ENCODE assay signal across 10 cellular contexts in the genomic region with DNA sequence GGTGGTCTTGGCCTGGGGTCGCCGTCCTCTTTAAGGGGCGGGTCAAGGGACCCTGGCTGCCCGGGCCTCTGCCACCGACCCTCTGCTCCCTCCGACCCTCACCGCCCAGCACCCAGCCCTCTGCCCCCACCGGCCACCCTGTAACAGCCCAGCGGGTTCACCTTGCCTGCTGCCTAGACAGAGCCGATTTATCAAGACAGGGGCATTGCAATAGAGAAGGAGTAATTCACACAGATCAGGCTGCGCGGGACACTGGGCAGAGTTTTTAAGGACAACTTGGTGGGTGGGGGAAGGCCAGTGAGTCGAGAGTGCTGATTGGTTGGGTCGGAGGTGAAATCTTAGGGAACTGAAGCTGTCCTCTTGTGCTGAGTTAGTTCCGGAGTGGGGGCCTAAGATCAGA. TPM values are rescaled to one million over a fixed set of nuclear protein-coding genes. Genes with fewer than 3 reads are reported as not detected.
DNase-seq lines count a peak whose midpoint lies in the region; ATAC-seq, FAIRE-seq and TF ChIP-seq lines count a peak whose summit lies in the region.
"Had no signal": no experiment of that assay in that cellular context is flagged by ENCODE, and none has a peak within 500 bp of the region (broad histone marks: within the 10 kb centered on the region; RNA-seq: fewer than 3 reads in every experiment).

No MANE protein-coding gene starts in this region.

- H3K9me3 Mint-ChIP-seq in CD4-positive, alpha-beta memory T cell = no peaks in the 10 kb centered on the region
- H3K9me3 Mint-ChIP-seq in nephron progenitor cell = no peaks in the 10 kb centered on the region

- H2AFZ ChIP-seq in K562 (ENCODE audit: low read depth, low read length) = peak overlapping the region; percentile 85

- 0 out of 2 replicates have a peak overlapping the region, but pooled peaks have one; percentile 15 for H3K9ac ChIP-seq in HUES64 (ENCODE audit: low read depth, low read length)
- H3K9ac ChIP-seq in K562 (ENCODE audit: insufficient read depth in 1 of 2, low read depth in 2 of 2, low read length in 2 of 2) = peak overlapping the region in 1 of 2 experiments; percentile 19; a peak in 1 of 4 replicates

- TF ChIP-seq CTCF in K562 (IDR thresholded peaks at IDR 0.05 in 2 of 3, conservative IDR thresholded peaks at IDR 0.05 in 1 of 3; ENCODE audit: insufficient read depth in 2 of 3, low read depth in 1 of 3, low read length in 3 of 3) = no peak
- no peak for TF ChIP-seq CTCF in nephron progenitor cell (IDR thresholded peaks at IDR 0.05)
- TF ChIP-seq CTCF in left lung (IDR thresholded peaks at IDR 0.05) = no peak

- no peaks in the 10 kb centered on the region for H3K27me3 ChIP-seq in CD4-positive, alpha-beta memory T cell (ENCODE audit: insufficient read depth, low read length)
- H3K27me3 ChIP-seq in HUES64 (ENCODE audit: insufficient read depth, low read length) (peaks cover 18% of the 10 kb centered on the region), K562 (ENCODE audit: control insufficient read depth in 2 of 2, insufficient read depth in 2 of 2, low read length in 2 of 2) (peaks cover 0 to 5% of the 10 kb centered on the region in 2 experiments; a peak in 3 of 5 replicates), left lung (no peaks in the 10 kb centered on the region)

- TF ChIP-seq POLR2A in K562 (conservative IDR thresholded peaks at IDR 0.05) = no peak

- in situ Hi-C loops in K562 (cut with MboI) = no loop called here

- H3K4me2 ChIP-seq in K562 (ENCODE audit: insufficient read depth, low read length) = peak overlapping the region; percentile 74

- H3K4me3 Mint-ChIP-seq in CD4-positive, alpha-beta memory T cell = peak overlapping the region; percentile 73 to 84 (median 78)
- peak overlapping the region; percentile 82 for H3K4me3 Mint-ChIP-seq in nephron progenitor cell

- DNase-seq in CD4-positive, alpha-beta memory T cell = no peak
- DNase-seq in K562 (ENCODE audit: extremely low read depth in 1 of 4, low spot score in 3 of 4) (peak in 1 of 4 experiments; percentile 37), nephron progenitor cell (no peak), AG08396 (ENCODE audit: low spot score) (no peak), left lung (no peak)
- DNase-seq: GF-D8 had no signal

- FAIRE-seq in K562 (lab: Jason Lieb, UNC) = no peak
- FAIRE-seq: colon had no signal

- peaks cover 28% of the 10 kb centered on the region for H3K4me1 ChIP-seq in CD4-positive, alpha-beta memory T cell (ENCODE audit: insufficient read depth, low read length)
- H3K4me1 ChIP-seq in HUES64 (ENCODE audit: insufficient read depth, low read length) (no peaks in the 10 kb centered on the region), K562 (replicated peaks in 1 of 2; ENCODE audit: control insufficient read depth in 2 of 2, insufficient read depth in 2 of 2, low read length in 2 of 2) (peaks cover 24 to 34% of the 10 kb centered on the region in 2 experiments; a peak in 4 of 5 replicates), left lung (peaks cover 3 to 34% of the 10 kb centered on the region in 2 donors)

- BruUV-seq in K562 (replicated peaks; lab: Mats Ljungman, UMichigan) = no TSS peak

- H3K27me3 Mint-ChIP-seq in CD4-positive, alpha-beta memory T cell = no peaks in the 10 kb centered on the region
- peaks cover 42% of the 10 kb centered on the region for H3K27me3 Mint-ChIP-seq in nephron progenitor cell (ENCODE audit: low read depth, poor library complexity)

- WGBS in HUES64 = 81% methylated on average over 15 of the region's 15 CpGs
- WGBS in K562 (ENCODE audit: insufficient coverage, low coverage, missing lambda C conversion rate) = 33% methylated on average over 15 of the region's 15 CpGs

- no peak overlapping the region for H3K4me3 ChIP-seq in CD4-positive, alpha-beta memory T cell (ENCODE audit: low read length in 2 of 2)
- H3K4me3 ChIP-seq in HUES64 (ENCODE audit: low read length) (peak overlapping the region; percentile 52), K562 (no peak overlapping the region), left lung (no peak overlapping the region)

- no peak for TF ChIP-seq EP300 in K562 (IDR thresholded peaks at IDR 0.05; ENCODE audit: low read length)

- CTCF ChIA-PET in CD4-positive, alpha-beta memory T cell (lab: Charles Lee; ENCODE audit: partially characterized antibody) = no interaction called here
- CTCF ChIA-PET in K562 (lab: Yijun Ruan, JAX; ENCODE audit: low intra/inter-chr PET ratio) = no interaction called here

- peaks cover 16 to 36% (median 18%) of the 10 kb centered on the region in 4 donors for H3K4me1 Mint-ChIP-seq in CD4-positive, alpha-beta memory T cell
- peaks cover 46% of the 10 kb centered on the region for H3K4me1 Mint-ChIP-seq in nephron progenitor cell

- peaks cover 6 to 11% of the 10 kb centered on the region in 2 donors for H3K36me3 Mint-ChIP-seq in CD4-positive, alpha-beta memory T cell
- H3K36me3 Mint-ChIP-seq in nephron progenitor cell (ENCODE audit: low read depth) = no peaks in the 10 kb centered on the region

- no peaks in the 10 kb centered on the region for H4K20me1 ChIP-seq in K562 (replicated peaks; ENCODE audit: control insufficient read depth, insufficient read depth, low read length)

- no peaks in the 10 kb centered on the region for H3K9me1 ChIP-seq in K562 (ENCODE audit: control insufficient read depth, insufficient read depth, low read length)

- no peaks in the 10 kb centered on the region for H3K9me3 ChIP-seq in CD4-positive, alpha-beta memory T cell (ENCODE audit: control insufficient read depth in 1 of 2, low read length in 2 of 2)
- H3K9me3 ChIP-seq in HUES64 (ENCODE audit: insufficient read depth, low read depth, low read length) (no peaks in the 10 kb centered on the region), K562 (replicated peaks; ENCODE audit: control insufficient read depth, insufficient read depth, low read depth, low read length) (no peaks in the 10 kb centered on the region), left lung (no peaks in the 10 kb centered on the region)

- intact Hi-C loops in CD4-positive, alpha-beta memory T cell (cut with micrococcal nuclease) = loop anchor here (2.0 to 10.0 kb wide), 2 partner anchors 343 to 1327 kb away; a partner anchor contains a TSS
- intact Hi-C loops in K562 (cut with micrococcal nuclease) (loop anchor here (10.0 kb wide), 2 partner anchors 313 to 863 kb away; no protein-coding TSS in a partner anchor), left lung (cut with DNase I) (no loop called here)

- no peaks in the 10 kb centered on the region for H3K79me2 ChIP-seq in K562 (ENCODE audit: control insufficient read depth, insufficient read depth, low read length)

- peak overlapping the region in 6 of 7 donors; percentile 71 to 90 (median 82) for H3K27ac Mint-ChIP-seq in CD4-positive, alpha-beta memory T cell
- H3K27ac Mint-ChIP-seq in nephron progenitor cell = no peak overlapping the region

- POLR2A ChIA-PET in CD4-positive, alpha-beta memory T cell (lab: Charles Lee; ENCODE audit: partially characterized antibody) = interaction anchor here (1.6 to 3.6 kb wide), 5 partner anchors 11 to 195 kb away, joined by 4 to 57 read pairs (median 11); a partner anchor contains a TSS
- POLR2A ChIA-PET in K562 (lab: Yijun Ruan, JAX) = no interaction called here

- no peak for TF ChIP-seq RAD21 in K562 (CRISPR knock-in tag; conservative IDR thresholded peaks at IDR 0.05 in 1 of 2, IDR thresholded peaks at IDR 0.05 in 1 of 2)

- H3K36me3 ChIP-seq in CD4-positive, alpha-beta memory T cell (ENCODE audit: insufficient read depth, low read length) = no peaks in the 10 kb centered on the region
- H3K36me3 ChIP-seq in HUES64 (ENCODE audit: insufficient read depth, low read length) (no peaks in the 10 kb centered on the region), K562 (ENCODE audit: control insufficient read depth, insufficient read depth, low read length) (no peaks in the 10 kb centered on the region), left lung (no peaks in the 10 kb centered on the region)

- ATAC-seq in K562 (no peak), GM21737 (IDR thresholded peaks at IDR 0.05; ENCODE audit: unreplicated experiment) (no peak), GM19455 (IDR thresholded peaks at IDR 0.05; ENCODE audit: unreplicated experiment) (no peak), left lung (no peak)

- no peak overlapping the region for H3K27ac ChIP-seq in CD4-positive, alpha-beta memory T cell (ENCODE audit: low read depth, low read length)
- H3K27ac ChIP-seq in HUES64 (ENCODE audit: low read depth, low read length) (no peak overlapping the region), K562 (ENCODE audit: extremely low read depth, low read depth, low read length) (no peak overlapping the region), left lung (no peak overlapping the region)

RNA-seq across cellular contexts. Expression of a gene that starts 0.8 kb away (rescaled TPM):
- 10 to 100 TPM; 18.6 to 19.2 TPM for total RNA-seq in CD4-positive, alpha-beta memory T cell
- polyA plus RNA-seq in CD4-positive, alpha-beta memory T cell = 10 to 100 TPM; 24.9 to 36.0 TPM
- polyA plus RNA-seq in HUES64 (2013, experiment 1 of 2) = 3.0 TPM
- polyA plus RNA-seq in HUES64 (2013, experiment 2 of 2) = 4.1 TPM
- 7.9 and 18.9 TPM in 2 replicates for total RNA-seq in K562 (2011; cell fraction: chromatin; rRNA removed; ENCODE audit: low replicate concordance)
- 18.3 and 25.7 TPM in 2 replicates for total RNA-seq in K562 (2011; cell fraction: nucleolus; rRNA removed)
- total RNA-seq in K562 (2011; cell fraction: nucleoplasm; rRNA removed) = 16.6 and 17.8 TPM in 2 replicates
- total RNA-seq in K562 (2014; rRNA removed) (10.6 and 12.9 TPM in 2 replicates), K562 (2014; rRNA removed; fragmentation: Illumina TruSeq; extraction: Trizol) (9.1 and 10.3 TPM in 2 replicates), K562 (2015; rRNA removed; fragmentation: Illumina TruSeq; extraction: Trizol) (13.3 and 13.8 TPM in 2 replicates), K562 (2021) (13.8 and 14.3 TPM in 2 replicates), left lung (10 to 100 TPM; 21.2 to 22.0 TPM)
- polyA plus RNA-seq in K562 (2011; rRNA removed) (12.0 and 12.8 TPM in 2 replicates), K562 (2014; fragmentation: Illumina TruSeq; extraction: Trizol) (7.7 and 9.4 TPM in 2 replicates), K562 (2014; fragmentation: Nextera tagmentation; extraction: Ambion mirVana) (1 to 10 TPM in 1 of 2 experiments, under 1 TPM in 1; 0.08 to 1.1 TPM), K562 (2014; rRNA removed) (9.7 and 10.1 TPM in 2 replicates)
- 9.7 and 13.6 TPM in 2 replicates for polyA plus RNA-seq in K562 (2011; cell fraction: cytosol; rRNA removed)
- polyA plus RNA-seq in K562 (2011; cell fraction: nucleus; rRNA removed) = 7.2 and 7.7 TPM in 2 replicates
- polyA plus RNA-seq in K562 (2012) = 12.2 and 28.1 TPM in 2 replicates
- polyA minus RNA-seq in K562 (2011; rRNA and poly(A)+ RNA removed) = 13.7 and 15.8 TPM in 2 replicates
- polyA minus RNA-seq in K562 (2011; cell fraction: cytosol; rRNA and poly(A)+ RNA removed) = 9.4 and 9.5 TPM in 2 replicates
- 5.8 and 8.3 TPM in 2 replicates for polyA minus RNA-seq in K562 (2011; cell fraction: nucleus; rRNA and poly(A)+ RNA removed)

RNA-seq across cellular contexts. Expression of a gene that starts 24.5 kb away (rescaled TPM):
- total RNA-seq in CD4-positive, alpha-beta memory T cell = 10 to 100 TPM; 94.4 to 98.6 TPM
- polyA plus RNA-seq in CD4-positive, alpha-beta memory T cell = 100 to 1,000 TPM; 410 to 639 TPM
- 212 TPM for polyA plus RNA-seq in HUES64 (2013, experiment 1 of 2)
- 190 TPM for polyA plus RNA-seq in HUES64 (2013, experiment 2 of 2)
- 79.2 and 130 TPM in 2 replicates for total RNA-seq in K562 (2011; cell fraction: chromatin; rRNA removed; ENCODE audit: low replicate concordance)
- total RNA-seq in K562 (2011; cell fraction: nucleolus; rRNA removed) = 76.4 and 80.7 TPM in 2 replicates
- 109 and 165 TPM in 2 replicates for total RNA-seq in K562 (2011; cell fraction: nucleoplasm; rRNA removed)
- 303 and 359 TPM in 2 replicates for total RNA-seq in K562 (2014; rRNA removed)
- 320 and 326 TPM in 2 replicates for total RNA-seq in K562 (2014; rRNA removed; fragmentation: Illumina TruSeq; extraction: Trizol)
- 273 and 287 TPM in 2 replicates for total RNA-seq in K562 (2015; rRNA removed; fragmentation: Illumina TruSeq; extraction: Trizol)
- total RNA-seq in K562 (2021) = 304 and 329 TPM in 2 replicates
- 540 and 563 TPM in 2 replicates for polyA plus RNA-seq in K562 (2011; rRNA removed)
- 1,462 and 1,579 TPM in 2 replicates for polyA plus RNA-seq in K562 (2011; cell fraction: cytosol; rRNA removed)
- 200 and 270 TPM in 2 replicates for polyA plus RNA-seq in K562 (2011; cell fraction: nucleus; rRNA removed)
- 195 and 484 TPM in 2 replicates for polyA plus RNA-seq in K562 (2012)
- polyA plus RNA-seq in K562 (2014; fragmentation: Illumina TruSeq; extraction: Trizol) = 220 and 292 TPM in 2 replicates
- polyA plus RNA-seq in K562 (2014; fragmentation: Nextera tagmentation; extraction: Ambion mirVana) = 1,000 to 10,000 TPM; 1,937 to 2,075 TPM
- 465 and 510 TPM in 2 replicates for polyA plus RNA-seq in K562 (2014; rRNA removed)
- polyA minus RNA-seq in K562 (2011; rRNA and poly(A)+ RNA removed) = 64.1 and 78.0 TPM in 2 replicates
- polyA minus RNA-seq in K562 (2011; cell fraction: cytosol; rRNA and poly(A)+ RNA removed) = 36.6 and 38.4 TPM in 2 replicates
- 20.3 and 43.4 TPM in 2 replicates for polyA minus RNA-seq in K562 (2011; cell fraction: nucleus; rRNA and poly(A)+ RNA removed)
- 100 to 1,000 TPM; 176 to 242 TPM for total RNA-seq in left lung

RNA-seq across cellular contexts. Expression of a gene that starts 31.4 kb away (rescaled TPM):
- not detected for total RNA-seq in CD4-positive, alpha-beta memory T cell
- polyA plus RNA-seq in CD4-positive, alpha-beta memory T cell = not detected
- polyA plus RNA-seq in HUES64 (2013, experiment 1 of 2) = 9.5 TPM
- polyA plus RNA-seq in HUES64 (2013, experiment 2 of 2) = 12.8 TPM
- not detected in 2 replicates for total RNA-seq in K562 (2011; cell fraction: chromatin; rRNA removed; ENCODE audit: low replicate concordance)
- total RNA-seq in K562 (2011; cell fraction: nucleolus; rRNA removed) = not detected in 2 replicates
- not detected in 2 replicates for total RNA-seq in K562 (2011; cell fraction: nucleoplasm; rRNA removed)
- total RNA-seq in K562 (2014; rRNA removed) (not detected in 2 replicates), K562 (2014; rRNA removed; fragmentation: Illumina TruSeq; extraction: Trizol) (not detected in 2 replicates), K562 (2015; rRNA removed; fragmentation: Illumina TruSeq; extraction: Trizol) (not detected in 2 replicates), K562 (2021) (0.16 TPM in 1 of 2 replicates, not detected in the other), left lung (10 to 100 TPM in 1 of 2 donors, 1 to 10 TPM in 1; 9.3 to 17.4 TPM)
- polyA plus RNA-seq in K562 (2011; rRNA removed) (not detected in 2 replicates), K562 (2014; fragmentation: Illumina TruSeq; extraction: Trizol) (not detected in 2 replicates), K562 (2014; fragmentation: Nextera tagmentation; extraction: Ambion mirVana) (not detected), K562 (2014; rRNA removed) (not detected in 2 replicates)
- not detected in 2 replicates for polyA plus RNA-seq in K562 (2011; cell fraction: cytosol; rRNA removed)
- polyA plus RNA-seq in K562 (2011; cell fraction: nucleus; rRNA removed) = 0.18 TPM in 1 of 2 replicates, not detected in the other
- polyA plus RNA-seq in K562 (2012) = not detected in 2 replicates
- polyA minus RNA-seq in K562 (2011; rRNA and poly(A)+ RNA removed) = not detected in 2 replicates
- not detected in 2 replicates for polyA minus RNA-seq in K562 (2011; cell fraction: cytosol; rRNA and poly(A)+ RNA removed)
- polyA minus RNA-seq in K562 (2011; cell fraction: nucleus; rRNA and poly(A)+ RNA removed) = not detected in 2 replicates

Comparison
In these comparisons a context has a peak if more than half of its experiments do, and no peak if none do; other contexts are left out.
1. RNA of a gene that starts 31.4 kb away (total RNA-seq): 9.3 to 17.4 TPM in left lung; not detected in CD4-positive, alpha-beta memory T cell and 0.16 TPM in K562; every median in the first group is over 4 times any median in the second.
2. intact Hi-C loops: an anchor here in CD4-positive, alpha-beta memory T cell (2.0 to 10.0 kb wide) and K562 (10.0 kb wide); none called in left lung.